ENCODE assay signal across 8 cellular contexts in the genomic region with DNA sequence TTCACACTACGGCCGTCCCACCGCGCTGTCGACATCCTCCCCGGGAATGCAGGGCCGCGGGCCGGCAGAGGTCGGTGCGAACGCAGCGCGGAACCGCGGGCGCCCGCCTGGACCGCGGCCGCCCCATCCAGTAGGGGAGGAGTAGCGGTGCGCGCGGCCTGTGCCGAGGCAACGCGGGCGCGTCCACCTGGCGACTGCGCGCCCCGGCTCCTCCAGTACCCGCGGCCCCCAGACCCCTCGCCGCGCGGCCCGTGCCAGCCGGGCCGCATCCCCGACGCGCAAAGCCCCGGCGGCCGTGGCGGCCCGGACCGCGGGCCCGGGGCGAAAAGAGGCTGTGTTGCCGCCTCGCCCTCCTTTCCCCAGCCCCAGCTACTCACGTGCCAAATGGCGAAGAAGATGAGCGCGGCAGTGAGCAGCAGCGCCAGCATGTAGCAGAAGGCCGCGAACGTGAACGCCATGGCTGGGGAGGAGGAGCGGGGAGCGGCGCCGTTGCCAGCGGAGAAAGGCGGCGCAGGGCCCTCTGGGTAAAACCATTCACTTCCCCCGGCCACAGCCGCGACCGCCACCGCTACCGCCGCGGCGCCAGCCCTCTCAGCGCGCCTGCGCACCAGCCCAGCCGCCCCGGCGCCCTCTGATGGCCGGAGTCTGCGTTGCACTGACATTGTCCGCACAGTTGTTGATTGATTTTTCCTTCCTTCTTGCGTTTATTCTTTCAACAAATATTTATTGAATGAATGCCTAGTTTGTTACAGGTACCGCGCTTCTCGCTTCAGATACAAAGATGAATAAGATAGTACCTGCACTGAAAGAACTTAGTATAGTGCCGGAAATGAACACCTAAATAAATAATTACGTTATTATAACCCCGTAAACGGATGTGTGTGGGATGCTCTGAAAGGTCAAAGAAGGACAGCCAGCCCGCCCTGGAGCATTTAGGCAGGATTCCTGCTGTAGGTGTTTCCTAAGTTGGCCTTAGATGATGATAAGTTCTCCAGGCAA. TPM values are rescaled to one million over a fixed set of nuclear protein-coding genes. Genes with fewer than 3 reads are reported as not detected.
A peak's percentile ranks its signal among the peaks of the same experiment; 100 is the strongest.
DNase-seq lines count a peak whose midpoint lies in the region; ATAC-seq and TF ChIP-seq lines count a peak whose summit lies in the region.

Gene CNIH1 (minus strand): TSS at position 505 of the 999 bp plus-strand sequence. CDS start 47 bp downstream, at position 458.

- peak within 1 kb of the TSS; percentile 76 for H3K4me3 ChIP-seq in AG09309 (ENCODE audit: control insufficient read depth, low read depth, low read length)

- H3K27me3 Mint-ChIP-seq in activated B cell treated with CpG ODN at 0.5 μM for 24 hours, result peaks cover 3% of the 10 kb centered on the region

- in situ Hi-C loops in GM18951 (cut with MboI; ENCODE audit: low sequenced_read_pairs, unreplicated experiment), result no loop called here

- TF ChIP-seq POLR2A in GM18951 (IDR thresholded peaks at IDR 0.05; ENCODE audit: extremely low read depth, insufficient read depth, insufficient read length), result peak; percentile 87

- peak within 1 kb of the TSS; percentile 88 for H3K27ac Mint-ChIP-seq in activated B cell treated with CpG ODN at 0.5 μM for 24 hours

- DNase-seq in AG09309 (ENCODE audit: low read depth), result peak; percentile 70
- peak; percentile 82 for DNase-seq in NCI-H226
- DNase-seq in activated B cell treated with CpG ODN at 0.5 μM for 24 hours, result peak; percentile 98
- DNase-seq in caudate nucleus (lab: John Stamatoyannopoulos, UW), result peak in 60 of 61 donors; percentile 29 to 95 (median 85)
- peak; percentile 90 for DNase-seq in iris pigment epithelial cell (ENCODE audit: low read depth)
- peak; percentile 87 to 94 (median 90) for DNase-seq in stimulated activated CD4-positive, alpha-beta T cell treated with anti-CD3 and anti-CD28 coated beads, Interleukin-12 subunit alpha, Interleukin-12 subunit beta, amount 100 ng/mL, for 48 hours (ENCODE audit: low read depth in 2 of 3, low spot score in 1 of 3)

- H3K4me1 Mint-ChIP-seq in activated B cell treated with CpG ODN at 0.5 μM for 24 hours, result peaks cover 50% of the 10 kb centered on the region

- intact Hi-C loops in activated B cell treated with CpG ODN at 0.5 μM for 24 hours (cut with micrococcal nuclease), result loop anchor here (1.0 to 5.0 kb wide), 10 partner anchors 42 to 1676 kb away; partner anchors contain the start of genes CGRRF1, DDHD1, GMFB and PELI2

- CTCF ChIA-PET in activated B cell treated with CpG ODN at 0.5 μM for 24 hours (lab: Charles Lee), result interaction anchor here (0.6 to 1.4 kb wide), 2 partner anchors 9 to 123 kb away, joined by 3 to 6 read pairs; no protein-coding TSS in a partner anchor

- TF ChIP-seq CTCF in AG09309 (IDR thresholded peaks at IDR 0.05; ENCODE audit: control insufficient read depth, insufficient read depth, low read depth, low read length, missing control alignments) (peak; percentile 70), activated B cell treated with CpG ODN at 0.5 μM for 24 hours (IDR thresholded peaks at IDR 0.05) (peak; percentile 40)

- peak within 1 kb of the TSS; percentile 86 for H3K4me3 Mint-ChIP-seq in activated B cell treated with CpG ODN at 0.5 μM for 24 hours

- ATAC-seq in HG03196 (IDR thresholded peaks at IDR 0.05; ENCODE audit: unreplicated experiment), result peak; percentile 94
- peak; percentile 95 for ATAC-seq in activated B cell treated with CpG ODN at 0.5 μM for 24 hours (ENCODE audit: low read depth)

- no peaks in the 10 kb centered on the region for H3K9me3 Mint-ChIP-seq in activated B cell treated with CpG ODN at 0.5 μM for 24 hours

- POLR2A ChIA-PET in activated B cell treated with CpG ODN at 0.5 μM for 24 hours (lab: Charles Lee), result interaction anchor here (1.3 kb wide), 1 partner anchor 47 kb away, joined by 3 read pairs; no protein-coding TSS in a partner anchor

- H3K36me3 Mint-ChIP-seq in activated B cell treated with CpG ODN at 0.5 μM for 24 hours (ENCODE audit: low read depth), result peaks cover 2% of the 10 kb centered on the region

- H3K27ac ChIP-seq in caudate nucleus (ENCODE audit: low read depth, low read length), result peak within 1 kb of the TSS; percentile 83

RNA-seq across cellular contexts. Expression of gene CNIH1, which starts in this region (rescaled TPM):
- 40.6 and 43.5 TPM in 2 replicates for total RNA-seq in activated B cell treated with CpG ODN at 0.5 μM for 24 hours

Comparison
In these comparisons a context has a peak if more than half of its experiments do, and no peak if none do; other contexts are left out.
1. Peak in every context shown above with its lines: DNase-seq, ATAC-seq, H3K4me3 ChIP-seq and H3K27ac ChIP-seq.